In genomic region chr14:73764881-73765280, GRCh38 we compare ENCODE assay signal across 9 cellular contexts. TPM values are rescaled to one million over a fixed set of nuclear protein-coding genes. Genes with fewer than 3 reads are reported as not detected.
DNase-seq lines count a peak whose midpoint lies in the region; ATAC-seq and TF ChIP-seq lines count a peak whose summit lies in the region.
"Had no signal": no experiment of that assay in that cellular context is flagged by ENCODE, and none has a peak within 500 bp of the region (broad histone marks: within the 10 kb centered on the region; RNA-seq: fewer than 3 reads in every experiment).

No MANE protein-coding gene starts in this region.

- POLR2A ChIA-PET in OCI-LY7 (lab: Charles Lee) (interaction anchor here (0.8 to 4.5 kb wide), 5 partner anchors 10 to 68 kb away, joined by 4 to 21 read pairs (median 6); no protein-coding TSS in a partner anchor), A673 (lab: Charles Lee; ENCODE audit: low non-redundant PET) (no interaction called here)

- peak overlapping the region; percentile 64 for H3K4me2 ChIP-seq in OCI-LY7 (ENCODE audit: low read length)
- H3K4me2 ChIP-seq in GM23338: no peak overlapping the region

- no peaks in the 10 kb centered on the region; the same call in 2 of the 3 replicates for H3K36me3 Mint-ChIP-seq in GM23338 (ENCODE audit: low read depth)

- H3K27ac ChIP-seq in OCI-LY7 (ENCODE audit: low read depth, low read length, poor library complexity, severe bottlenecking): peak overlapping the region; percentile 57
- H3K27ac ChIP-seq in A673 (ENCODE audit: low read depth, low read length, poor library complexity, severe bottlenecking): no peak overlapping the region
- no peak overlapping the region for H3K27ac ChIP-seq in GM23338 (ENCODE audit: low read depth)

- H3K79me2 ChIP-seq in OCI-LY7 (ENCODE audit: insufficient read depth, low read depth, low read length) (peaks cover 96% of the 10 kb centered on the region), GM23338 (replicated peaks; ENCODE audit: insufficient read depth) (no peaks in the 10 kb centered on the region)

- H3K9me3 Mint-ChIP-seq in GM23338: no peaks in the 10 kb centered on the region

- H3K4me3 ChIP-seq in OCI-LY7 (ENCODE audit: low read depth, low read length, poor library complexity, severe bottlenecking) (peak overlapping the region; percentile 41), A673 (ENCODE audit: low read depth, low read length, poor library complexity, severe bottlenecking) (no peak overlapping the region), GM23338 (no peak overlapping the region)

- intact Hi-C loops in OCI-LY7 (cut with micrococcal nuclease; ENCODE audit: unreplicated experiment): no loop called here
- intact Hi-C loops in A673 (cut with micrococcal nuclease; ENCODE audit: unreplicated experiment): no loop called here

- 0 out of 2 replicates have a peak, but pooled peaks cover 6% of the 10 kb centered on the region for H3F3A ChIP-seq in GM23338 (replicated peaks; ENCODE audit: low read depth)

- no peaks in the 10 kb centered on the region for H4K20me1 ChIP-seq in OCI-LY7 (ENCODE audit: insufficient read depth, low read length)
- H4K20me1 ChIP-seq in GM23338 (replicated peaks; ENCODE audit: insufficient read depth): peaks cover 3% of the 10 kb centered on the region; the same call in 1 of the 2 replicates

- no peak overlapping the region for H3K27ac Mint-ChIP-seq in GM23338

- H3K36me3 ChIP-seq in OCI-LY7 (ENCODE audit: insufficient read depth, low read length) (no peaks in the 10 kb centered on the region), A673 (ENCODE audit: insufficient read depth, low read length, poor library complexity, severe bottlenecking) (no peaks in the 10 kb centered on the region), GM23338 (ENCODE audit: insufficient read depth) (no peaks in the 10 kb centered on the region)

- peak; percentile 42 for DNase-seq in DMS153 (lab: John Stamatoyannopoulos, UW)
- DNase-seq in OCI-LY7 (ENCODE audit: low spot score): peak; percentile 58
- peak; percentile 72 for DNase-seq in globus pallidus (ENCODE audit: low spot score)
- DNase-seq in pons (ENCODE audit: low spot score): peak; percentile 89
- no peak for DNase-seq in A673 (ENCODE audit: low spot score)
- no peak for DNase-seq in NCI-H2227 (lab: John Stamatoyannopoulos, UW; ENCODE audit: unreplicated experiment)
- no peak for DNase-seq in GM23338 (ENCODE audit: low spot score)
- DNase-seq: NCI-H1436 treated with DMSO at 0.1 percent for 48 hours had no signal

- ATAC-seq in GM23338: no peak
- ATAC-seq in HG03460 (IDR thresholded peaks at IDR 0.05; ENCODE audit: unreplicated experiment): no peak

- BruUV-seq in OCI-LY7 (replicated peaks; lab: Mats Ljungman, UMichigan) (no TSS peak), A673 (replicated peaks; lab: Mats Ljungman, UMichigan) (no TSS peak)

- CTCF ChIA-PET in OCI-LY7 (lab: Charles Lee; ENCODE audit: unreplicated experiment): interaction anchor here (0.9 to 1.6 kb wide), 3 partner anchors 11 to 20 kb away, joined by 3 to 4 read pairs (median 3); no protein-coding TSS in a partner anchor
- CTCF ChIA-PET in A673 (lab: Charles Lee): no interaction called here

- H3K9me2 ChIP-seq in OCI-LY7 (ENCODE audit: insufficient read depth, low read length) (no peaks in the 10 kb centered on the region), GM23338 (ENCODE audit: insufficient read depth) (no peaks in the 10 kb centered on the region)

- peaks cover 32% of the 10 kb centered on the region for H3K4me1 Mint-ChIP-seq in GM23338

- H3K27me3 Mint-ChIP-seq in GM23338 (ENCODE audit: insufficient read depth, low read depth, poor library complexity): peaks cover 34% of the 10 kb centered on the region

- no peaks in the 10 kb centered on the region for H3K9me3 ChIP-seq in OCI-LY7 (ENCODE audit: low read length)
- H3K9me3 ChIP-seq in A673 (ENCODE audit: low read depth, low read length, poor library complexity, severe bottlenecking): no peaks in the 10 kb centered on the region

- H3K4me3 Mint-ChIP-seq in GM23338: no peak overlapping the region

- no peaks in the 10 kb centered on the region for H3K27me3 ChIP-seq in A673 (replicated peaks; ENCODE audit: insufficient read depth, low read depth, low read length, poor library complexity)
- H3K27me3 ChIP-seq in GM23338 (ENCODE audit: insufficient read depth): peaks cover 26% of the 10 kb centered on the region

- H2AFZ ChIP-seq in OCI-LY7 (ENCODE audit: low read length) (no peak overlapping the region), GM23338 (no peak overlapping the region)

- TF ChIP-seq CTCF in OCI-LY7 (conservative IDR thresholded peaks at IDR 0.05; ENCODE audit: low read length) (no peak), A673 (conservative IDR thresholded peaks at IDR 0.05; ENCODE audit: low read depth, low read length) (no peak), GM23338 (conservative IDR thresholded peaks at IDR 0.05; ENCODE audit: low read depth in 2 of 2) (no peak)

- H3K4me1 ChIP-seq in OCI-LY7 (ENCODE audit: insufficient read depth, low read length, poor library complexity, severe bottlenecking) (peaks cover 96% of the 10 kb centered on the region), A673 (ENCODE audit: insufficient read depth, low read length, poor library complexity, severe bottlenecking) (peaks cover 15% of the 10 kb centered on the region), GM23338 (ENCODE audit: insufficient read depth) (peaks cover 13% of the 10 kb centered on the region; the same call in 1 of the 2 replicates)

TF ChIP-seq in GM23338, 12 proteins besides CTCF, POLR2A, EP300 and RAD21 (continues in another document):
- no peak for TF ChIP-seq ZNF462 (CRISPR knock-in tag; IDR thresholded peaks at IDR 0.05)
- TF ChIP-seq EZH2phosphoT487 (IDR thresholded peaks at IDR 0.05; ENCODE audit: unreplicated experiment): no peak
- TF ChIP-seq EZH2 (IDR thresholded peaks at IDR 0.05; ENCODE audit: low read depth, unreplicated experiment): no peak

RNA-seq across cellular contexts. Expression of gene PNMA1, which starts 50.7 kb away (rescaled TPM):
- total RNA-seq in OCI-LY7 (2014; rRNA removed; shearing (Covaris generic)): 5.8 and 6.0 TPM in 2 replicates
- total RNA-seq in OCI-LY7 (2022) (14.5 and 14.6 TPM in 2 replicates), A673 (2021) (48.8 and 51.4 TPM in 2 replicates)
- 32.9 and 35.6 TPM in 2 replicates for total RNA-seq in GM23338 (2014; rRNA removed; shearing (Covaris generic))
- 18.2 and 19.6 TPM in 2 replicates for polyA plus RNA-seq in GM23338 (2016; fragmentation: Nextera tagmentation; extraction: Ambion mirVana)

Comparison
In these comparisons a context has a peak if more than half of its experiments do, and no peak if none do; other contexts are left out.
1. DNase-seq: peak in DMS153 (single experiment), OCI-LY7 (single experiment), globus pallidus (single experiment) and pons (single experiment); none in A673 (single experiment), NCI-H2227 (single experiment) and GM23338 (single experiment).